ENCODE assay signal across 1 cellular context in genomic region chr4:78653655-78654054, GRCh38.
TF ChIP-seq lines count a peak whose summit lies in the region.

No MANE protein-coding gene starts in this region.

TF ChIP-seq in WTC11, 78 proteins besides CTCF, POLR2A, EP300 and RAD21 (continued from another document):
- TF ChIP-seq, protein P1, sequence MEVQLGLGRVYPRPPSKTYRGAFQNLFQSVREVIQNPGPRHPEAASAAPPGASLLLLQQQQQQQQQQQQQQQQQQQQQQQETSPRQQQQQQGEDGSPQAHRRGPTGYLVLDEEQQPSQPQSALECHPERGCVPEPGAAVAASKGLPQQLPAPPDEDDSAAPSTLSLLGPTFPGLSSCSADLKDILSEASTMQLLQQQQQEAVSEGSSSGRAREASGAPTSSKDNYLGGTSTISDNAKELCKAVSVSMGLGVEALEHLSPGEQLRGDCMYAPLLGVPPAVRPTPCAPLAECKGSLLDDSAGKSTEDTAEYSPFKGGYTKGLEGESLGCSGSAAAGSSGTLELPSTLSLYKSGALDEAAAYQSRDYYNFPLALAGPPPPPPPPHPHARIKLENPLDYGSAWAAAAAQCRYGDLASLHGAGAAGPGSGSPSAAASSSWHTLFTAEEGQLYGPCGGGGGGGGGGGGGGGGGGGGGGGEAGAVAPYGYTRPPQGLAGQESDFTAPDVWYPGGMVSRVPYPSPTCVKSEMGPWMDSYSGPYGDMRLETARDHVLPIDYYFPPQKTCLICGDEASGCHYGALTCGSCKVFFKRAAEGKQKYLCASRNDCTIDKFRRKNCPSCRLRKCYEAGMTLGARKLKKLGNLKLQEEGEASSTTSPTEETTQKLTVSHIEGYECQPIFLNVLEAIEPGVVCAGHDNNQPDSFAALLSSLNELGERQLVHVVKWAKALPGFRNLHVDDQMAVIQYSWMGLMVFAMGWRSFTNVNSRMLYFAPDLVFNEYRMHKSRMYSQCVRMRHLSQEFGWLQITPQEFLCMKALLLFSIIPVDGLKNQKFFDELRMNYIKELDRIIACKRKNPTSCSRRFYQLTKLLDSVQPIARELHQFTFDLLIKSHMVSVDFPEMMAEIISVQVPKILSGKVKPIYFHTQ (CRISPR knock-in tag; IDR thresholded peaks at IDR 0.05), result no peak
- no peak for TF ChIP-seq FOXJ3 (CRISPR knock-in tag; IDR thresholded peaks at IDR 0.05; ENCODE audit: borderline replicate concordance)
